8 cellular contexts compared by ENCODE assay signal in the genomic region with DNA sequence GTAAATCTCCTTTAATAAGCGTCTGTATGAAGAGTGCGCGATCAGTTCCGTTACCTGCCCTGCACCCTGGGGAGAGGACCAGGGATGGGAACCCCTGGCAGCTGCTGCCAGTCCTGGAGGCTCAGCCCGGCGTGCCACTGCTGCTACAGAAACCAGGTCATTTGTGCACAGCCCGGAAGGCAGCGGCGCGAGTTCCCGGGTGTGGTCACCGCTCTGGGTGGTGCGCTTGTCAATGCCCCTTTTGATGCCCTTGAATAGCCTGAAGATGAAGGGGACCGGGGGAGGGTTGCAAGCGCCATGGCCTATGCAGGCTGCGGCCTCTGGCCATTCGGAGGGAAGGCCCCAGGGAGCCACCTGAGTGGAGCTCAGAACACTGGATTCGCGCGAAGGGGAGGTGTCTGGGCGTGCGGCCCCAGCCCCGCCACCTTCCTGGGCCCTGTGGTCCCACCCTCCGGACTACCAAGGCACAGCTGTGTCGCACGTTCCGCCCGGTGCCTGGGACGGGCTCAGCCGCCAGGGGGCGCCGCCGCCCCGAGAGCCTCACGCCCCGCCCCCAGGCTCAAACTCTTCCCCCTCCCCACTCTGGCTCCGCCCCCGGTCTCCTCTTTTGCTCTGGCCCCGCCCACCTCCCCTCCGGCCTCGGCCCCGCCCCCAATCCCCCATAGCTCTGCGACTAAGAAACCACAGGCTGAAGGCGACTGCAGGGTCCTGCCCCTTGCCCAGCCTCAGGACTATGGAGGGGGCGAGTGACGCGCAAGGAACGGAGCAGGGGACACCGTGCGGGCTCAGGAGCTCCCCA. TPM values are rescaled to one million over a fixed set of nuclear protein-coding genes. Genes with fewer than 3 reads are reported as not detected.
DNase-seq lines count a peak whose midpoint lies in the region; ATAC-seq and TF ChIP-seq lines count a peak whose summit lies in the region.

No MANE protein-coding gene starts in this region.

- H3K36me3 ChIP-seq in right atrium auricular region = peaks cover 38% of the 10 kb centered on the region
- peaks cover 8% of the 10 kb centered on the region for H3K36me3 ChIP-seq in urinary bladder (ENCODE audit: insufficient read depth)

- H3K4me1 ChIP-seq in right atrium auricular region (peaks cover 0 to 24% of the 10 kb centered on the region in 2 donors), urinary bladder (ENCODE audit: insufficient read depth) (no peaks in the 10 kb centered on the region)

- no peaks in the 10 kb centered on the region for H3K27me3 ChIP-seq in right atrium auricular region

- H3K4me3 ChIP-seq in right atrium auricular region (peak overlapping the region in 1 of 2 donors; percentile 52), urinary bladder (ENCODE audit: low read depth, low read length) (peak overlapping the region; percentile 20)

- H3K27ac Mint-ChIP-seq in T-cell = no peak overlapping the region
- no peak overlapping the region for H3K27ac Mint-ChIP-seq in activated naive CD8-positive, alpha-beta T cell treated with anti-CD3 and anti-CD28 coated beads, Interleukin-2, amount 50 U/mL, for 24 hours

- H3K4me1 Mint-ChIP-seq in T-cell = peaks cover 5 to 10% (median 6%) of the 10 kb centered on the region in 3 donors
- H3K4me1 Mint-ChIP-seq in activated naive CD8-positive, alpha-beta T cell treated with anti-CD3 and anti-CD28 coated beads, Interleukin-2, amount 50 U/mL, for 24 hours = no peaks in the 10 kb centered on the region

- WGBS in urinary bladder = 50% methylated on average over 50 of the region's 50 CpGs

- POLR2A ChIA-PET in T-cell (lab: Charles Lee) = interaction anchor here (0.6 to 1.0 kb wide), 3 partner anchors 118 to 647 kb away, joined by 3 to 8 read pairs (median 3); no protein-coding TSS in a partner anchor

- H3K27ac ChIP-seq in right atrium auricular region = peak overlapping the region in 1 of 2 donors; percentile 46
- H3K27ac ChIP-seq in urinary bladder (ENCODE audit: low read depth) = no peak overlapping the region

- DNase-seq in T-cell (peak in 33 of 34 experiments; percentile 52 to 83 (median 75)), right atrium auricular region (ENCODE audit: low spot score) (no peak), putamen (ENCODE audit: low spot score) (peak; percentile 79), HPDE6-E6E7 (ENCODE audit: extremely low spot score) (no peak)
- peak; percentile 87 for DNase-seq in activated naive CD8-positive, alpha-beta T cell treated with anti-CD3 and anti-CD28 coated beads, Interleukin-2, amount 50 U/mL, for 24 hours

- H3K9me3 ChIP-seq in right atrium auricular region = no peaks in the 10 kb centered on the region

- no peaks in the 10 kb centered on the region for H3K9me3 Mint-ChIP-seq in T-cell
- H3K9me3 Mint-ChIP-seq in activated naive CD8-positive, alpha-beta T cell treated with anti-CD3 and anti-CD28 coated beads, Interleukin-2, amount 50 U/mL, for 24 hours = no peaks in the 10 kb centered on the region

- H3K4me3 Mint-ChIP-seq in T-cell = peak overlapping the region in 2 of 3 donors; percentile 31 to 37
- H3K4me3 Mint-ChIP-seq in activated naive CD8-positive, alpha-beta T cell treated with anti-CD3 and anti-CD28 coated beads, Interleukin-2, amount 50 U/mL, for 24 hours = no peak overlapping the region

- H3K36me3 Mint-ChIP-seq in T-cell = peaks cover 10% of the 10 kb centered on the region
- peaks cover 3% of the 10 kb centered on the region for H3K36me3 Mint-ChIP-seq in activated naive CD8-positive, alpha-beta T cell treated with anti-CD3 and anti-CD28 coated beads, Interleukin-2, amount 50 U/mL, for 24 hours (ENCODE audit: low read depth)

- H3K27me3 Mint-ChIP-seq in T-cell = no peaks in the 10 kb centered on the region
- H3K27me3 Mint-ChIP-seq in activated naive CD8-positive, alpha-beta T cell treated with anti-CD3 and anti-CD28 coated beads, Interleukin-2, amount 50 U/mL, for 24 hours = no peaks in the 10 kb centered on the region

- TF ChIP-seq CTCF in right atrium auricular region (IDR thresholded peaks at IDR 0.05) = peak; percentile 22 to 89

- CTCF ChIA-PET in T-cell (lab: Charles Lee) = interaction anchor here (0.5 to 2.6 kb wide), 9 partner anchors 17 to 1819 kb away, joined by 3 to 13 read pairs (median 4); a partner anchor contains a TSS

- peak; percentile 71 for ATAC-seq in GM18868 (IDR thresholded peaks at IDR 0.05; ENCODE audit: unreplicated experiment)
- ATAC-seq in T-cell (replicated peaks in 1 of 4) = peak; percentile 81 to 87 (median 84)
- ATAC-seq in activated naive CD8-positive, alpha-beta T cell treated with anti-CD3 and anti-CD28 coated beads, Interleukin-2, amount 50 U/mL, for 24 hours = peak; percentile 65
- ATAC-seq in HG03342 (IDR thresholded peaks at IDR 0.05; ENCODE audit: unreplicated experiment) = no peak

RNA-seq across cellular contexts. Expression of a gene that starts 16.5 kb away (rescaled TPM):
- total RNA-seq in T-cell (100 to 1,000 TPM in 4 of 5 donors, 10 to 100 TPM in 1; 93.6 to 126 (median 110) TPM), right atrium auricular region (1 to 10 TPM; 7.5 to 9.2 TPM), urinary bladder (15.8 TPM)
- polyA plus RNA-seq in urinary bladder = 29.3 TPM

Comparison
In these comparisons a context has a peak if more than half of its experiments do, and no peak if none do; other contexts are left out.
1. DNase-seq: peak in T-cell (33 of 34), activated naive CD8-positive, alpha-beta T cell treated with anti-CD3 and anti-CD28 coated beads, Interleukin-2, amount 50 U/mL, for 24 hours (single experiment) and putamen (single experiment); none in right atrium auricular region (single experiment) and HPDE6-E6E7 (single experiment).